1 cellular context compared by ENCODE assay signal in genomic region chr4:1759170-1759817, GRCh38.
TF ChIP-seq lines count a peak whose summit lies in the region.

No MANE protein-coding gene starts in this region.

TF ChIP-seq in GM23338, 12 proteins besides CTCF, POLR2A, EP300 and RAD21 (continued from another document):
- TF ChIP-seq EZH2 (IDR thresholded peaks at IDR 0.05; ENCODE audit: low read depth, unreplicated experiment) (no peak), CREB1 (CRISPR knock-in tag; IDR thresholded peaks at IDR 0.05; ENCODE audit: low read depth) (no peak), STAT1 (IDR thresholded peaks at IDR 0.05; ENCODE audit: unreplicated experiment) (no peak), JUNB (IDR thresholded peaks at IDR 0.05; ENCODE audit: unreplicated experiment) (no peak), REST (IDR thresholded peaks at IDR 0.05; ENCODE audit: unreplicated experiment) (no peak), ZNF114 (CRISPR knock-in tag; IDR thresholded peaks at IDR 0.05) (no peak), EZH2phosphoT487 (IDR thresholded peaks at IDR 0.05; ENCODE audit: unreplicated experiment) (no peak), ZNF331 (CRISPR knock-in tag; IDR thresholded peaks at IDR 0.05; ENCODE audit: low read depth) (no peak), ETS1 (IDR thresholded peaks at IDR 0.05) (no peak), NANOG (IDR thresholded peaks at IDR 0.05; ENCODE audit: borderline replicate concordance) (no peak), POLR2AphosphoS5 (IDR thresholded peaks at IDR 0.05; ENCODE audit: low read depth) (no peak)
